In genomic region chr19:55158848-55159793, GRCh38 we compare ENCODE assay signal across 1 cellular context.
A peak's percentile ranks its signal among the peaks of the same experiment; 100 is the strongest.
TF ChIP-seq lines count a peak whose summit lies in the region.

No MANE protein-coding gene starts in this region.

TF ChIP-seq in K562, 482 proteins besides CTCF, POLR2A, EP300 and RAD21 (continued from another document and continues in another):
- TF ChIP-seq ZNF347 (CRISPR knock-in tag; IDR thresholded peaks at IDR 0.05; ENCODE audit: low read depth), result no peak
- TF ChIP-seq CBX5 (IDR thresholded peaks at IDR 0.05; ENCODE audit: borderline replicate concordance, low read depth), result no peak
- no peak for TF ChIP-seq ZFP30 (CRISPR knock-in tag; IDR thresholded peaks at IDR 0.05; ENCODE audit: borderline replicate concordance)
- no peak for TF ChIP-seq ZNF609 (CRISPR knock-in tag; IDR thresholded peaks at IDR 0.05; ENCODE audit: borderline replicate concordance)
- TF ChIP-seq MGA (IDR thresholded peaks at IDR 0.05), result no peak
- no peak for TF ChIP-seq ARID3B (CRISPR knock-in tag; IDR thresholded peaks at IDR 0.05; ENCODE audit: borderline replicate concordance)
- TF ChIP-seq THRA (IDR thresholded peaks at IDR 0.05), result no peak
- peak; percentile 80 for TF ChIP-seq ZFX (CRISPR knock-in tag; IDR thresholded peaks at IDR 0.05)
- peak; percentile 49 to 70; a peak in 1 of 4 replicates for TF ChIP-seq SIN3A (IDR thresholded peaks at IDR 0.05; ENCODE audit: borderline replicate concordance in 2 of 2, control insufficient read depth in 1 of 2, low read depth in 2 of 2, low read length in 2 of 2)
- TF ChIP-seq ZNF316 (IDR thresholded peaks at IDR 0.05), result no peak
- no peak for TF ChIP-seq TRIM25 (IDR thresholded peaks at IDR 0.05; ENCODE audit: borderline replicate concordance)
- peak; percentile 72; the same call in 1 of the 2 replicates for TF ChIP-seq GATAD2B (IDR thresholded peaks at IDR 0.05; ENCODE audit: borderline replicate concordance)
- no peak for TF ChIP-seq SLC30A9 (CRISPR knock-in tag; IDR thresholded peaks at IDR 0.05)
- no peak for TF ChIP-seq MAFK (IDR thresholded peaks at IDR 0.05; ENCODE audit: low read length)
- no peak for TF ChIP-seq HDAC6 (IDR thresholded peaks at IDR 0.05; ENCODE audit: low read depth, low read length)
- no peak for TF ChIP-seq ARNT (IDR thresholded peaks at IDR 0.05)
- no peak for TF ChIP-seq ZBTB12 (CRISPR knock-in tag; IDR thresholded peaks at IDR 0.05)
- TF ChIP-seq MEF2D (tag; conservative IDR thresholded peaks at IDR 0.05; ENCODE audit: low read depth), result no peak
